In the genomic region with DNA sequence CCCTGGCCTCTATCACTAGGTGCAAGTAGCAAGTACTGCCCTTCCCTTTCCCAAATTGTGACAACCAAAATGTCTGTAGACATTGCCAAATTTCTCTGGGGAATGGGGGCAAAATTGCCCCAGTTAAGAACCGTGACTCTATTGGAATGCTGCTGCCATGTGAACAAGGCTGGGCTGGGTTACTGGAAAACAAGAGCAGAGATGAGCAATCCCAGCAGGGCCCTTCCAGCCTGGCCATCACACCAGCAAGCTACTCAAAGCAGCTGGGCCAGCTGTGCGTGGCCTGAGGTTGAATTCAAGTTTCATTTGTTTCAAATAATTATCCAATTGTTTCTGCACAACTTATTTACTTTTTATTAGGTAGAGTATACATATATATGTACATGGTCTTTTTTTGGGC, we compare ENCODE assay signal across 23 cellular contexts.
A peak's percentile ranks its signal among the peaks of the same experiment; 100 is the strongest.
DNase-seq lines count a peak whose midpoint lies in the region; ATAC-seq, FAIRE-seq and TF ChIP-seq lines count a peak whose summit lies in the region.
"Had no signal": no experiment of that assay in that cellular context is flagged by ENCODE, and none has a peak within 500 bp of the region (broad histone marks: within the 10 kb centered on the region; RNA-seq: fewer than 3 reads in every experiment).

No MANE protein-coding gene starts in this region.

- H3K4me2 ChIP-seq in H1 (ENCODE audit: insufficient read depth in 1 of 2, low read depth in 2 of 2, low read length in 2 of 2) (no peak overlapping the region), neural progenitor cell (no peak overlapping the region)

- H3K4me1 Mint-ChIP-seq in neural progenitor cell = peaks cover 13% of the 10 kb centered on the region
- H3K4me1 Mint-ChIP-seq: CD4-positive, CD25-positive, alpha-beta regulatory T cell; CD8-positive, alpha-beta memory T cell; IgD-negative memory B cell had no signal

- TF ChIP-seq EP300 in H1 (IDR thresholded peaks at IDR 0.05; ENCODE audit: borderline replicate concordance in 1 of 2, low read depth in 2 of 2, low read length in 2 of 2) = no peak

- peak overlapping the region; percentile 8 for H3K27ac Mint-ChIP-seq in neural progenitor cell
- H3K27ac Mint-ChIP-seq: CD4-positive, CD25-positive, alpha-beta regulatory T cell; CD8-positive, alpha-beta memory T cell; IgD-negative memory B cell had no signal

- H4K8ac ChIP-seq in H1 (ENCODE audit: extremely low read depth, insufficient read depth, low read length) = no peak overlapping the region

- TF ChIP-seq CTCF in H1 (IDR thresholded peaks at IDR 0.05; ENCODE audit: control extremely low read depth in 1 of 3, insufficient read depth in 1 of 3, low read depth in 1 of 3, low read length in 3 of 3) (no peak), neural progenitor cell (IDR thresholded peaks at IDR 0.05) (no peak)

- H3K79me2 ChIP-seq in H1 (ENCODE audit: control insufficient read depth in 1 of 2, insufficient read depth in 2 of 2, low read length in 2 of 2) (no peaks in the 10 kb centered on the region), neural progenitor cell (ENCODE audit: low read depth) (no peaks in the 10 kb centered on the region)

- TF ChIP-seq RAD21 in H1 (IDR thresholded peaks at IDR 0.05 in 1 of 2, conservative IDR thresholded peaks at IDR 0.05 in 1 of 2; ENCODE audit: low read depth in 2 of 2, low read length in 2 of 2) = no peak

- H2BK12ac ChIP-seq in H1 (ENCODE audit: low read depth, low read length) = no peak overlapping the region

- H3F3A ChIP-seq in neural progenitor cell (ENCODE audit: low read depth) = no peaks in the 10 kb centered on the region

- no peak for FAIRE-seq in H1 (lab: Jason Lieb, UNC)
- FAIRE-seq: A204.1, D721Med, GM12892, GM18507, HepG2 had no signal

- H3K27me3 ChIP-seq in MG63 (no peaks in the 10 kb centered on the region), H1 (replicated peaks in 1 of 4; ENCODE audit: control insufficient read depth in 3 of 4, extremely low read depth in 1 of 4, insufficient read depth in 3 of 4, low read length in 3 of 4) (no peaks in the 10 kb centered on the region), neural progenitor cell (no peaks in the 10 kb centered on the region)
- H3K27me3 ChIP-seq: BE2C had no signal

- H3K23me2 ChIP-seq in H1 (ENCODE audit: low read depth, low read length) = no peaks in the 10 kb centered on the region

- H3K36me3 Mint-ChIP-seq in neural progenitor cell = no peaks in the 10 kb centered on the region
- H3K36me3 Mint-ChIP-seq: CD4-positive, CD25-positive, alpha-beta regulatory T cell; CD8-positive, alpha-beta memory T cell; IgD-negative memory B cell had no signal

- DNase-seq in MG63 = peak; percentile 5
- no peak for DNase-seq in H1 (ENCODE audit: low read depth in 1 of 2, low spot score in 2 of 2)
- peak; percentile 27 for DNase-seq in neural progenitor cell (ENCODE audit: low spot score)
- DNase-seq in NCI-H2081 treated with DMSO at 0.1 percent for 48 hours (lab: John Stamatoyannopoulos, UW) = no peak
- no peak for DNase-seq in HT-29 (ENCODE audit: low spot score)
- DNase-seq in NOMO-1 treated with dmso at 0.1 percent for 144 hours (lab: John Stamatoyannopoulos, UW; ENCODE audit: unreplicated experiment) = no peak
- DNase-seq: ACHN; BE2C; C1 segment of cervical spinal cord; CD4-positive, CD25-positive, alpha-beta regulatory T cell; CD8-positive, alpha-beta memory T cell; COR-L47; GDM1; GOT3; KBM-7 had no signal

- H3K36me3 ChIP-seq in MG63 (no peaks in the 10 kb centered on the region), H1 (ENCODE audit: control insufficient read depth in 2 of 4, insufficient read depth in 4 of 4, low read length in 3 of 4) (no peaks in the 10 kb centered on the region), neural progenitor cell (no peaks in the 10 kb centered on the region)
- H3K36me3 ChIP-seq: BE2C, HAP-1 had no signal

- no peak overlapping the region for H2BK5ac ChIP-seq in H1 (ENCODE audit: low read depth, low read length)

- H4K20me1 ChIP-seq in H1 (replicated peaks in 1 of 2; ENCODE audit: control insufficient read depth in 1 of 2, insufficient read depth in 2 of 2, low read length in 2 of 2) (no peaks in the 10 kb centered on the region), neural progenitor cell (ENCODE audit: low read depth) (no peaks in the 10 kb centered on the region)

- no peak overlapping the region for H2AK5ac ChIP-seq in H1 (ENCODE audit: low read depth, low read length)

- H3K9me3 ChIP-seq in MG63 (peaks cover 5% of the 10 kb centered on the region; the same call in 1 of the 2 replicates), H1 (ENCODE audit: insufficient read depth in 2 of 2, low read depth in 1 of 2, low read length in 1 of 2) (no peaks in the 10 kb centered on the region), neural progenitor cell (ENCODE audit: low read depth) (no peaks in the 10 kb centered on the region)
- H3K9me3 ChIP-seq: BE2C, HAP-1 had no signal

- no peak overlapping the region for H2BK20ac ChIP-seq in H1 (ENCODE audit: low read length)

- H3K56ac ChIP-seq in H1 (replicated peaks; ENCODE audit: insufficient read length, low read depth, low read length) = no peak overlapping the region

- peak overlapping the region; percentile 36; the same call in 1 of the 2 replicates for H2AFZ ChIP-seq in H1 (ENCODE audit: low read length)
- peak overlapping the region; percentile 66 for H2AFZ ChIP-seq in neural progenitor cell (replicated peaks)

- H3K4me3 Mint-ChIP-seq in neural progenitor cell = no peak overlapping the region
- H3K4me3 Mint-ChIP-seq: CD4-positive, CD25-positive, alpha-beta regulatory T cell; CD8-positive, alpha-beta memory T cell; IgD-negative memory B cell had no signal

- H4K91ac ChIP-seq in H1 (replicated peaks; ENCODE audit: insufficient read length, low read length) = no peak overlapping the region

- H3K4me1 ChIP-seq in H1 (replicated peaks in 1 of 4; ENCODE audit: control insufficient read depth in 3 of 4, insufficient read depth in 4 of 4, low read length in 3 of 4) (no peaks in the 10 kb centered on the region; a peak in 1 of 7 replicates), neural progenitor cell (no peaks in the 10 kb centered on the region)
- H3K4me1 ChIP-seq: BE2C, HAP-1 had no signal

- no peak for TF ChIP-seq POLR2A in H1 (IDR thresholded peaks at IDR 0.05; ENCODE audit: control extremely low read depth in 1 of 2, low read depth in 2 of 2, low read length in 2 of 2)

- H3K4ac ChIP-seq in H1 (replicated peaks; ENCODE audit: insufficient read length, low read depth, low read length) = no peak overlapping the region

- H3K23ac ChIP-seq in H1 (ENCODE audit: insufficient read length) = no peak overlapping the region

- H3K27me3 Mint-ChIP-seq in neural progenitor cell (ENCODE audit: insufficient read depth, low read depth) = no peaks in the 10 kb centered on the region
- H3K27me3 Mint-ChIP-seq: CD4-positive, CD25-positive, alpha-beta regulatory T cell; IgD-negative memory B cell had no signal

- no peak overlapping the region for H4K5ac ChIP-seq in H1 (ENCODE audit: insufficient read length, low read depth, low read length)

- no peak overlapping the region for H3K27ac ChIP-seq in H1 (ENCODE audit: low read depth, low read length)
- H3K27ac ChIP-seq in neural progenitor cell = no peak overlapping the region

- H3K18ac ChIP-seq in H1 (ENCODE audit: extremely low read depth, low read length) = no peak overlapping the region

- peaks cover 6% of the 10 kb centered on the region for H3K9me3 Mint-ChIP-seq in neural progenitor cell

- CTCF ChIA-PET in H1 (lab: Charles Lee; ENCODE audit: partially characterized antibody) = interaction anchor here (0.5 to 1.2 kb wide), 2 partner anchors 10 to 700 kb away, joined by 3 to 5 read pairs; no protein-coding TSS in a partner anchor

- 77% methylated on average over 2 of the region's 2 CpGs; no CpG with 5 or more reads in 1 of the 2 experiments for WGBS in H1 (ENCODE audit: extremely low coverage in 1 of 2, insufficient coverage in 1 of 2, insufficient read length in 1 of 2, insufficient replicate concordance in 2 of 2, low coverage in 1 of 2, low lambda C conversion rate in 2 of 2, missing lambda C conversion rate in 1 of 2), 2 experiments

- no peak overlapping the region for H3K4me3 ChIP-seq in MG63
- no peak overlapping the region for H3K4me3 ChIP-seq in H1 (ENCODE audit: extremely low read depth in 1 of 4, insufficient read depth in 2 of 4, low read depth in 3 of 4, low read length in 4 of 4)
- H3K4me3 ChIP-seq in neural progenitor cell = no peak overlapping the region
- H3K4me3 ChIP-seq: HAP-1 had no signal

- POLR2A ChIA-PET in H1 (lab: Charles Lee; ENCODE audit: partially characterized antibody) = no interaction called here

- ATAC-seq in HG02970 (IDR thresholded peaks at IDR 0.05; ENCODE audit: low FRiP score, unreplicated experiment) = no peak
- ATAC-seq: HepG2 had no signal

- no peaks in the 10 kb centered on the region for H3K79me1 ChIP-seq in H1 (ENCODE audit: low read depth, low read length)

- no peak overlapping the region for H2BK120ac ChIP-seq in H1 (replicated peaks; ENCODE audit: low read depth, low read length)

- H3K9ac ChIP-seq in H1 (replicated peaks in 1 of 4; ENCODE audit: extremely low read depth in 1 of 4, low read depth in 3 of 4, low read length in 3 of 4) = no peak overlapping the region
- H3K9ac ChIP-seq in neural progenitor cell = no peak overlapping the region

- H2BK15ac ChIP-seq in H1 (ENCODE audit: low read length) = no peak overlapping the region

- no peak overlapping the region for H3K14ac ChIP-seq in H1 (ENCODE audit: insufficient read length)

TF ChIP-seq in H1, 55 proteins besides CTCF, POLR2A, EP300 and RAD21 (continues in another document):
- TF ChIP-seq, protein P1, sequence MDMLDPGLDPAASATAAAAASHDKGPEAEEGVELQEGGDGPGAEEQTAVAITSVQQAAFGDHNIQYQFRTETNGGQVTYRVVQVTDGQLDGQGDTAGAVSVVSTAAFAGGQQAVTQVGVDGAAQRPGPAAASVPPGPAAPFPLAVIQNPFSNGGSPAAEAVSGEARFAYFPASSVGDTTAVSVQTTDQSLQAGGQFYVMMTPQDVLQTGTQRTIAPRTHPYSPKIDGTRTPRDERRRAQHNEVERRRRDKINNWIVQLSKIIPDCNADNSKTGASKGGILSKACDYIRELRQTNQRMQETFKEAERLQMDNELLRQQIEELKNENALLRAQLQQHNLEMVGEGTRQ (IDR thresholded peaks at IDR 0.05; ENCODE audit: low read length) = no peak
- TF ChIP-seq CEBPB (IDR thresholded peaks at IDR 0.05; ENCODE audit: low read depth, low read length) (no peak), NANOG (IDR thresholded peaks at IDR 0.05; ENCODE audit: insufficient read depth, low read depth, low read length, poor library complexity, severe bottlenecking) (no peak), RBBP5 (IDR thresholded peaks at IDR 0.05; ENCODE audit: borderline replicate concordance, low read depth, low read length) (no peak), SP4 (IDR thresholded peaks at IDR 0.05; ENCODE audit: low read length) (no peak), SIN3A (conservative IDR thresholded peaks at IDR 0.05 in 1 of 2, IDR thresholded peaks at IDR 0.05 in 1 of 2; ENCODE audit: low read depth in 1 of 2, low read length in 2 of 2) (no peak), TEAD4 (IDR thresholded peaks at IDR 0.05; ENCODE audit: low read depth, low read length) (no peak), SP2 (IDR thresholded peaks at IDR 0.05; ENCODE audit: low read length) (no peak), JUN (IDR thresholded peaks at IDR 0.05; ENCODE audit: low read depth, low read length) (no peak), CHD1 (IDR thresholded peaks at IDR 0.05; ENCODE audit: low read depth, low read length) (no peak)

Comparison
In these comparisons a context has a peak if more than half of its experiments do, and no peak if none do; other contexts are left out.
1. DNase-seq: peak in MG63 (single experiment) and neural progenitor cell (single experiment); none in H1 (0 of 2), NCI-H2081 treated with DMSO at 0.1 percent for 48 hours (single experiment), HT-29 (single experiment) and NOMO-1 treated with dmso at 0.1 percent for 144 hours (single experiment).